In the genomic region with DNA sequence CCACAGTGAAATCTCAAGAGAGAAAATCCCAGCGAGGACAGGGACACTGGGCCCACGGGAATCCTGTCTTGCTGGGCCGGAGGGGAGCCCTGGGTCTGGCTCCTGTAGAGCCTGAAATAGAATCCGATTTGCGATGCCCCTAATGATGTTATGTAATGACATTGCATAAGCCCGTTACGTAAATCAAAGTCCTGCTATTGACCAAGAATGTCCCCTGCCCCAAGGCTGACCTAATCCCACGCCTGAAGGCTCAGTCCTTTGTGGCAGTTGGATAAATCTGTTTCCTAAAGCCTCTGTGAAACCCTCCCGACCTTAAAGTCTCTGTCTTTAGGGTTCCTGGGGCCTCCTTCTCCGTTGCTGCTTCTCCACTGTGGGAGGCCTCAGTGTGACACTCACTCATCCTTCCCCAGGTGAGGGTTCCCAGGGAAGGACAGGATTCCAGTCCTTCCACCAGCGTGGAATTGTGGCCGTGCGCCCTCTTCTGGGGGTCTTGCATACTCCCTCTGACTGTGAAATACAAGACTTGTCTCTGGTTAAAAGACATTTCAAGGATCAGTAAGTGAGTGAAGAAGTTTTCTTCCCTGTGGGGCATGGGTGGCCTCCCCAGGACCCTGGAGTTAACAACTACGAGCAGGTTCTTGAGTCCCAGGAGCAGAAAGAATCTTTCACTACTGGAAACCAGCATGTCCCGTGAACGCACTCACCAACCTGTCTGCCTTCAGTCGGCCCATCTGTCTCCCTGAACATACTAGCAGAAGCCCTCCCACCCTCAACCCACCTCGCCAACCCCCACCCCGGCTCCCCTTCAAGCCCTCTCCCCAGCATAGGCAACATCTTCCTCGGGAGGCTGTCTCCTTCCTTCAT, we compare ENCODE assay signal across 8 cellular contexts. TPM values are rescaled to one million over a fixed set of nuclear protein-coding genes. Genes with fewer than 3 reads are reported as not detected.
DNase-seq lines count a peak whose midpoint lies in the region; ATAC-seq and TF ChIP-seq lines count a peak whose summit lies in the region.

No MANE protein-coding gene starts in this region.

- H3K4me1 ChIP-seq in DOHH2 (ENCODE audit: control insufficient read depth, low read length) (no peaks in the 10 kb centered on the region), neuronal stem cell (ENCODE audit: control insufficient read depth in 2 of 2, insufficient read depth in 1 of 2, low read depth in 1 of 2, low read length in 2 of 2) (peaks cover 0 to 29% of the 10 kb centered on the region in 2 donors), vagina (no peaks in the 10 kb centered on the region)

- no peak overlapping the region for H2AK5ac ChIP-seq in neuronal stem cell (ENCODE audit: low read depth, low read length)

- no peaks in the 10 kb centered on the region for H3F3A ChIP-seq in DOHH2 (ENCODE audit: control insufficient read depth, insufficient read depth)

- no peaks in the 10 kb centered on the region for H3K36me3 Mint-ChIP-seq in activated T-helper 17 cell treated with anti-CD3 and anti-CD28 coated beads, Interleukin-2, amount 50 U/mL, for 72 hours (ENCODE audit: low read depth)
- no peaks in the 10 kb centered on the region for H3K36me3 Mint-ChIP-seq in immature natural killer cell

- no peaks in the 10 kb centered on the region for H3K9me3 ChIP-seq in DOHH2 (ENCODE audit: control insufficient read depth, insufficient read depth, low read length)
- H3K9me3 ChIP-seq in neuronal stem cell (replicated peaks in 1 of 2; ENCODE audit: control insufficient read depth in 2 of 2, insufficient read depth in 1 of 2, low read depth in 1 of 2, low read length in 2 of 2) = no peaks in the 10 kb centered on the region
- H3K9me3 ChIP-seq in vagina = no peaks in the 10 kb centered on the region

- no peak overlapping the region for H3K23ac ChIP-seq in neuronal stem cell (ENCODE audit: low read depth, low read length, poor library complexity)

- H3K4me3 Mint-ChIP-seq in activated T-helper 17 cell treated with anti-CD3 and anti-CD28 coated beads, Interleukin-2, amount 50 U/mL, for 72 hours = no peak overlapping the region
- H3K4me3 Mint-ChIP-seq in immature natural killer cell = no peak overlapping the region

- intact Hi-C loops in dorsolateral prefrontal cortex (cut with DNase I) (no loop called here), vagina (cut with DNase I) (no loop called here)

- no peak overlapping the region for H4K8ac ChIP-seq in neuronal stem cell (ENCODE audit: low read depth, low read length)

- H3K27ac Mint-ChIP-seq in activated T-helper 17 cell treated with anti-CD3 and anti-CD28 coated beads, Interleukin-2, amount 50 U/mL, for 72 hours = no peak overlapping the region
- H3K27ac Mint-ChIP-seq in immature natural killer cell = no peak overlapping the region

- no peak overlapping the region for H2BK12ac ChIP-seq in neuronal stem cell (ENCODE audit: low read length)

- no peak overlapping the region for H2BK5ac ChIP-seq in neuronal stem cell (ENCODE audit: low read length)

- no peak overlapping the region for H2BK15ac ChIP-seq in neuronal stem cell (ENCODE audit: low read length)

- no peaks in the 10 kb centered on the region for H3K9me2 ChIP-seq in DOHH2 (replicated peaks; ENCODE audit: control insufficient read depth, low read length)

- no peak for DNase-seq in NB4 (ENCODE audit: low read depth)
- peak in 2 of 10 donors; percentile 47 to 48 for DNase-seq in dorsolateral prefrontal cortex
- DNase-seq in neuronal stem cell (ENCODE audit: low spot score) = no peak
- DNase-seq in vagina (ENCODE audit: extremely low spot score in 2 of 2) = no peak
- DNase-seq in immature natural killer cell = no peak
- no peak for DNase-seq in KG1 (lab: John Stamatoyannopoulos, UW)

- no peak overlapping the region for H4K91ac ChIP-seq in neuronal stem cell (ENCODE audit: low read depth, low read length, poor library complexity)

- H3K4me3 ChIP-seq in DOHH2 (ENCODE audit: low read length) = no peak overlapping the region
- no peak overlapping the region for H3K4me3 ChIP-seq in NB4 (ENCODE audit: low read depth, low read length)
- H3K4me3 ChIP-seq in dorsolateral prefrontal cortex = no peak overlapping the region
- H3K4me3 ChIP-seq in neuronal stem cell (ENCODE audit: low read length in 2 of 2) = no peak overlapping the region
- H3K4me3 ChIP-seq in vagina = no peak overlapping the region

- peak; percentile 77 for TF ChIP-seq CTCF in DOHH2 (IDR thresholded peaks at IDR 0.05; ENCODE audit: low read depth, low read length, poor library complexity, severe bottlenecking)
- peak; percentile 50 for TF ChIP-seq CTCF in NB4 (IDR thresholded peaks at IDR 0.05; ENCODE audit: low read depth, low read length)
- TF ChIP-seq CTCF in dorsolateral prefrontal cortex (IDR thresholded peaks at IDR 0.05 in 54 of 56, conservative IDR thresholded peaks at IDR 0.05 in 2 of 56; ENCODE audit: low read depth in 1 of 56, partially characterized antibody in 56 of 56) = peak in 53 of 56 donors; percentile 12 to 57 (median 41)
- no peak for TF ChIP-seq CTCF in vagina (IDR thresholded peaks at IDR 0.05)

- no peaks in the 10 kb centered on the region for H3K4me1 Mint-ChIP-seq in activated T-helper 17 cell treated with anti-CD3 and anti-CD28 coated beads, Interleukin-2, amount 50 U/mL, for 72 hours
- H3K4me1 Mint-ChIP-seq in immature natural killer cell = no peaks in the 10 kb centered on the region

- no CpG with 5 or more reads among the region's 20 CpGs for WGBS in neuronal stem cell (ENCODE audit: extremely low coverage in 2 of 2, insufficient read length in 2 of 2, insufficient replicate concordance in 1 of 2), 2 donors

- H3K18ac ChIP-seq in neuronal stem cell (ENCODE audit: low read length) = no peak overlapping the region

- H3K27ac ChIP-seq in DOHH2 (ENCODE audit: low read depth, low read length) = no peak overlapping the region
- no peak overlapping the region for H3K27ac ChIP-seq in dorsolateral prefrontal cortex
- H3K27ac ChIP-seq in neuronal stem cell (replicated peaks; ENCODE audit: low read length) = no peak overlapping the region
- H3K27ac ChIP-seq in vagina = no peak overlapping the region

- H3K9ac ChIP-seq in neuronal stem cell (ENCODE audit: low read depth, low read length, poor library complexity) = no peak overlapping the region

- H2BK120ac ChIP-seq in neuronal stem cell (ENCODE audit: low read depth, low read length) = no peak overlapping the region

- H3K79me1 ChIP-seq in neuronal stem cell (ENCODE audit: low read depth, low read length) = no peaks in the 10 kb centered on the region

- H3K27me3 Mint-ChIP-seq in activated T-helper 17 cell treated with anti-CD3 and anti-CD28 coated beads, Interleukin-2, amount 50 U/mL, for 72 hours = no peaks in the 10 kb centered on the region
- peaks cover 0 to 1% (median 0%) of the 10 kb centered on the region in 3 donors for H3K27me3 Mint-ChIP-seq in immature natural killer cell (ENCODE audit: low read depth in 3 of 3)

- H3K27me3 ChIP-seq in DOHH2 (ENCODE audit: control insufficient read depth, low read length) (no peaks in the 10 kb centered on the region; the same call in 1 of the 2 replicates), dorsolateral prefrontal cortex (no peaks in the 10 kb centered on the region), neuronal stem cell (ENCODE audit: control insufficient read depth in 3 of 3, insufficient read depth in 3 of 3, low read depth in 1 of 3, low read length in 3 of 3) (no peaks in the 10 kb centered on the region), vagina (no peaks in the 10 kb centered on the region)

- H3K79me2 ChIP-seq in DOHH2 (ENCODE audit: control insufficient read depth, low read length) = no peaks in the 10 kb centered on the region

- TF ChIP-seq POLR2A in NB4 (IDR thresholded peaks at IDR 0.05; ENCODE audit: extremely low read depth, insufficient read length) (no peak), vagina (IDR thresholded peaks at IDR 0.05) (no peak)

- no peak overlapping the region for H3K14ac ChIP-seq in neuronal stem cell (ENCODE audit: low read length)

- H3K4me2 ChIP-seq in DOHH2 (ENCODE audit: low read length) (no peak overlapping the region), neuronal stem cell (ENCODE audit: insufficient read depth, low read length, poor library complexity, severe bottlenecking) (no peak overlapping the region)

- no peaks in the 10 kb centered on the region for H3K9me3 Mint-ChIP-seq in activated T-helper 17 cell treated with anti-CD3 and anti-CD28 coated beads, Interleukin-2, amount 50 U/mL, for 72 hours
- no peaks in the 10 kb centered on the region for H3K9me3 Mint-ChIP-seq in immature natural killer cell

- no peaks in the 10 kb centered on the region for H3K36me3 ChIP-seq in DOHH2 (ENCODE audit: control insufficient read depth, low read length)
- H3K36me3 ChIP-seq in neuronal stem cell (replicated peaks in 1 of 2; ENCODE audit: control insufficient read depth in 2 of 2, insufficient read depth in 2 of 2, low read length in 2 of 2) = no peaks in the 10 kb centered on the region
- H3K36me3 ChIP-seq in vagina = no peaks in the 10 kb centered on the region

- no peak overlapping the region for H3K4ac ChIP-seq in neuronal stem cell (ENCODE audit: low read length)

- no peak for ATAC-seq in activated T-helper 17 cell treated with anti-CD3 and anti-CD28 coated beads, Interleukin-2, amount 50 U/mL, for 72 hours (replicated peaks)

- H2AFZ ChIP-seq in neuronal stem cell (ENCODE audit: low read length) = peak overlapping the region; percentile 79

- no peaks in the 10 kb centered on the region for H4K20me1 ChIP-seq in DOHH2 (ENCODE audit: control insufficient read depth, insufficient read depth, low read depth, low read length)

RNA-seq across cellular contexts. Expression of gene ZNF467, which starts 19.8 kb away (rescaled TPM):
- total RNA-seq in dorsolateral prefrontal cortex (10 to 100 TPM in 4 of 120 experiments, 1 to 10 TPM in 116; 3.5 to 20.9 (median 6.4) TPM), vagina (13.3 TPM)
- polyA plus RNA-seq in neuronal stem cell (2013, experiment 1 of 2) = 6.2 TPM
- 6.1 TPM for polyA plus RNA-seq in neuronal stem cell (2013, experiment 2 of 2)
- total RNA-seq in activated T-helper 17 cell treated with anti-CD3 and anti-CD28 coated beads, Interleukin-2, amount 50 U/mL, for 72 hours = under 1 TPM in 1 of 2 donors, not detected in 1; 0.42 TPM
- 1 to 10 TPM in 2 of 3 donors, not detected in 1; 1.5 to 2.3 TPM for polyA plus RNA-seq in immature natural killer cell

Comparison
In these comparisons a context has a peak if more than half of its experiments do, and no peak if none do; other contexts are left out.
1. CTCF ChIP-seq: peak in DOHH2 (single experiment), NB4 (single experiment) and dorsolateral prefrontal cortex (53 of 56); none in vagina (0 of 3).